Comparison of ENCODE assay signal across 16 cellular contexts in genomic region chr3:30618508-30618907, GRCh38. TPM values are rescaled to one million over a fixed set of nuclear protein-coding genes. Genes with fewer than 3 reads are reported as not detected.
DNase-seq lines count a peak whose midpoint lies in the region; ATAC-seq and TF ChIP-seq lines count a peak whose summit lies in the region.
"Had no signal": no experiment of that assay in that cellular context is flagged by ENCODE, and none has a peak within 500 bp of the region (broad histone marks: within the 10 kb centered on the region; RNA-seq: fewer than 3 reads in every experiment).

No MANE protein-coding gene starts in this region.

- no peak overlapping the region for H3K4me3 ChIP-seq in RWPE2 (ENCODE audit: severe bottlenecking)
- H3K4me3 ChIP-seq in mesendoderm (ENCODE audit: low read length) = no peak overlapping the region

- no peak overlapping the region for H3K9ac ChIP-seq in mesendoderm (ENCODE audit: low read length)

- no peak overlapping the region for H3K56ac ChIP-seq in mesendoderm (ENCODE audit: low read length)

- H3K79me1 ChIP-seq in mesendoderm (ENCODE audit: low read length) = peaks cover 5% of the 10 kb centered on the region

- H3K23ac ChIP-seq in mesendoderm (ENCODE audit: low read length) = no peak overlapping the region

- H3K27me3 ChIP-seq in RWPE2 (ENCODE audit: insufficient read depth, poor library complexity, severe bottlenecking) (no peaks in the 10 kb centered on the region), mesendoderm (ENCODE audit: insufficient read depth, low read length, poor library complexity) (no peaks in the 10 kb centered on the region)
- H3K27me3 ChIP-seq: BE2C had no signal

- H3K27ac Mint-ChIP-seq in stimulated activated naive CD8-positive, alpha-beta T cell treated with anti-CD3 and anti-CD28 coated beads, Interleukin-15, Interleukin-2, amounts not matched to agents 100 ng/mL and 50 ng/mL, for 24 hours = peak overlapping the region; percentile 98
- H3K27ac Mint-ChIP-seq in effector memory CD8-positive, alpha-beta T cell = peak overlapping the region; percentile 66 to 88
- H3K27ac Mint-ChIP-seq: mesothelial cell of epicardium had no signal

- no peak for TF ChIP-seq CTCF in RWPE2 (IDR thresholded peaks at IDR 0.05; ENCODE audit: poor library complexity, severe bottlenecking)

- H3K79me2 ChIP-seq in mesendoderm (ENCODE audit: control insufficient read depth, insufficient read depth, low read length) = peaks cover 15% of the 10 kb centered on the region

- H4K8ac ChIP-seq in mesendoderm (ENCODE audit: low read depth, low read length) = no peak overlapping the region

- peak overlapping the region; percentile 94 for H3K27ac ChIP-seq in RWPE2 (ENCODE audit: poor library complexity, severe bottlenecking)
- H3K27ac ChIP-seq in mesendoderm (ENCODE audit: low read depth, low read length) = no peak overlapping the region
- H3K27ac ChIP-seq: epithelial cell of prostate had no signal

- H2BK120ac ChIP-seq in mesendoderm (ENCODE audit: low read depth, low read length) = no peak overlapping the region

- POLR2A ChIA-PET in HEK293T (lab: Yijun Ruan, JAX) = no interaction called here

- H3K4me3 Mint-ChIP-seq in stimulated activated naive CD8-positive, alpha-beta T cell treated with anti-CD3 and anti-CD28 coated beads, Interleukin-15, Interleukin-2, amounts not matched to agents 100 ng/mL and 50 ng/mL, for 24 hours = peak overlapping the region; percentile 81
- peak overlapping the region; percentile 46 to 77 for H3K4me3 Mint-ChIP-seq in effector memory CD8-positive, alpha-beta T cell
- H3K4me3 Mint-ChIP-seq: mesothelial cell of epicardium had no signal

- no peak for DNase-seq in stimulated activated naive CD8-positive, alpha-beta T cell treated with anti-CD3 and anti-CD28 coated beads, Interleukin-15, Interleukin-2, amounts not matched to agents 100 U/mL and 50 U/mL, for 24 hours
- DNase-seq in RWPE2 (ENCODE audit: low spot score) (no peak), mesendoderm (no peak), NCI-H446 (lab: John Stamatoyannopoulos, UW) (no peak), HEK293T (ENCODE audit: extremely low spot score) (no peak)
- DNase-seq in effector memory CD8-positive, alpha-beta T cell = no peak
- DNase-seq: aorta; BE2C; DMS79; NCI-H1694; NCI-H526; stimulated activated CD4-positive, alpha-beta T cell treated with anti-CD3 and anti-CD28 coated beads, Interleukin-4, amount 100 ng/mL, for 4 hours had no signal

- H2BK15ac ChIP-seq in mesendoderm (replicated peaks; ENCODE audit: low read depth) = no peak overlapping the region

- no peaks in the 10 kb centered on the region for H3K27me3 Mint-ChIP-seq in stimulated activated naive CD8-positive, alpha-beta T cell treated with anti-CD3 and anti-CD28 coated beads, Interleukin-15, Interleukin-2, amounts not matched to agents 100 ng/mL and 50 ng/mL, for 24 hours
- no peaks in the 10 kb centered on the region for H3K27me3 Mint-ChIP-seq in effector memory CD8-positive, alpha-beta T cell

- H2BK5ac ChIP-seq in mesendoderm (ENCODE audit: low read length) = no peak overlapping the region

- no CpG with 5 or more reads among the region's 5 CpGs for WGBS in mesendoderm (ENCODE audit: extremely low coverage, insufficient coverage, low lambda C conversion rate)

- no peak for ATAC-seq in stimulated activated naive CD8-positive, alpha-beta T cell treated with anti-CD3 and anti-CD28 coated beads, Interleukin-15, Interleukin-2, amounts not matched to agents 100 U/mL and 50 U/mL, for 24 hours
- no peak for ATAC-seq in RWPE2 (ENCODE audit: low read depth)
- no peak for ATAC-seq in effector memory CD8-positive, alpha-beta T cell (replicated peaks)
- no peak for ATAC-seq in GM21360 (IDR thresholded peaks at IDR 0.05; ENCODE audit: unreplicated experiment)

- H2AK5ac ChIP-seq in mesendoderm (ENCODE audit: low read length) = no peak overlapping the region

- H3K36me3 Mint-ChIP-seq in stimulated activated naive CD8-positive, alpha-beta T cell treated with anti-CD3 and anti-CD28 coated beads, Interleukin-15, Interleukin-2, amounts not matched to agents 100 ng/mL and 50 ng/mL, for 24 hours (ENCODE audit: low read depth) = peaks cover 71% of the 10 kb centered on the region
- peaks cover 32% of the 10 kb centered on the region for H3K36me3 Mint-ChIP-seq in effector memory CD8-positive, alpha-beta T cell (ENCODE audit: insufficient read depth)

- H3K4ac ChIP-seq in mesendoderm (ENCODE audit: low read depth, low read length) = no peak overlapping the region

- no peak overlapping the region for H3K18ac ChIP-seq in mesendoderm (ENCODE audit: low read length)

- peaks cover 70% of the 10 kb centered on the region for H3K36me3 ChIP-seq in RWPE2 (ENCODE audit: low read depth)
- no peaks in the 10 kb centered on the region for H3K36me3 ChIP-seq in mesendoderm (ENCODE audit: control insufficient read depth, insufficient read depth, low read length)
- H3K36me3 ChIP-seq: BE2C had no signal

- no peak overlapping the region for H3K4me2 ChIP-seq in mesendoderm (ENCODE audit: low read length)

- CTCF ChIA-PET in HEK293T (lab: Yijun Ruan, JAX) = no interaction called here

- H3K4me1 ChIP-seq in RWPE2 (ENCODE audit: insufficient read depth, poor library complexity, severe bottlenecking) (peaks cover 78% of the 10 kb centered on the region), mesendoderm (ENCODE audit: control insufficient read depth, low read depth, low read length) (no peaks in the 10 kb centered on the region)
- H3K4me1 ChIP-seq: BE2C had no signal

- no peaks in the 10 kb centered on the region for H3K9me3 Mint-ChIP-seq in stimulated activated naive CD8-positive, alpha-beta T cell treated with anti-CD3 and anti-CD28 coated beads, Interleukin-15, Interleukin-2, amounts not matched to agents 100 ng/mL and 50 ng/mL, for 24 hours
- H3K9me3 Mint-ChIP-seq in effector memory CD8-positive, alpha-beta T cell = no peaks in the 10 kb centered on the region
- H3K9me3 Mint-ChIP-seq: mesothelial cell of epicardium had no signal

- H3K4me1 Mint-ChIP-seq in stimulated activated naive CD8-positive, alpha-beta T cell treated with anti-CD3 and anti-CD28 coated beads, Interleukin-15, Interleukin-2, amounts not matched to agents 100 ng/mL and 50 ng/mL, for 24 hours (ENCODE audit: low read depth) = peaks cover 100% of the 10 kb centered on the region
- H3K4me1 Mint-ChIP-seq in effector memory CD8-positive, alpha-beta T cell (ENCODE audit: low read depth in 2 of 2) = peaks cover 65 to 91% of the 10 kb centered on the region in 2 donors

- H3K9me3 ChIP-seq in RWPE2 (ENCODE audit: severe bottlenecking) = no peaks in the 10 kb centered on the region
- H3K9me3 ChIP-seq: BE2C had no signal

- no peak overlapping the region for H4K5ac ChIP-seq in mesendoderm (ENCODE audit: low read length)

TF ChIP-seq in HEK293T, 16 proteins besides CTCF, POLR2A, EP300 and RAD21:
- TF ChIP-seq FOXA1 (IDR thresholded peaks at IDR 0.05) (no peak), ZNF384 (IDR thresholded peaks at IDR 0.05) (no peak), FOXK2 (IDR thresholded peaks at IDR 0.05) (no peak), TARDBP (IDR thresholded peaks at IDR 0.05) (no peak), ARNT (IDR thresholded peaks at IDR 0.05) (no peak), HDGF (IDR thresholded peaks at IDR 0.05; ENCODE audit: borderline replicate concordance) (no peak), BHLHE40 (IDR thresholded peaks at IDR 0.05; ENCODE audit: borderline replicate concordance) (no peak), PKNOX1 (IDR thresholded peaks at IDR 0.05) (no peak)
TF ChIP-seq in HEK293T: peak in this region for 0.

RNA-seq across cellular contexts. Expression of gene TGFBR2, which starts 12.1 kb away (rescaled TPM):
- polyA plus RNA-seq in mesendoderm (2013, experiment 1 of 2) = 2.6 TPM
- 2.6 TPM for polyA plus RNA-seq in mesendoderm (2013, experiment 2 of 2)
